In genomic region chr13:85719749-85720148, GRCh38 we compare ENCODE assay signal across 27 cellular contexts.
"Had no signal": no experiment of that assay in that cellular context is flagged by ENCODE, and none has a peak within 500 bp of the region (broad histone marks: within the 10 kb centered on the region; RNA-seq: fewer than 3 reads in every experiment).

No MANE protein-coding gene starts in this region.

- H3K27me3 ChIP-seq: left lung, sigmoid colon, tibial nerve, vagina had no signal

- H3K4me1 Mint-ChIP-seq: immature natural killer cell; stimulated activated memory B cell treated with anti-CD40 and anti-IgM and Interleukin-4, amounts not matched to agents 10 μg/mL and 1 μg/mL and 100 μg/mL, for 72 hours; stimulated activated naive CD8-positive, alpha-beta T cell treated with anti-CD3 and anti-CD28 coated beads, Interleukin-15, amount 100 ng/mL, for 72 hours had no signal

- H3K27me3 Mint-ChIP-seq: naive B cell; natural killer cell treated with Interleukin-12 subunit alpha and Interleukin-12 subunit beta and Interleukin-15 and Interleukin-18, amount 100 ng/mL, for 72 hours; progenitor cell of endocrine pancreas; stimulated activated memory B cell treated with anti-CD40 and anti-IgM and Interleukin-4, amounts not matched to agents 10 μg/mL and 1 μg/mL and 100 μg/mL, for 72 hours; stimulated activated naive CD8-positive, alpha-beta T cell treated with anti-CD3 and anti-CD28 coated beads, Interleukin-15, amount 100 ng/mL, for 72 hours; type B pancreatic cell had no signal

- H3K27ac ChIP-seq: left lung, lower lobe of right lung, sigmoid colon, tibial nerve, vagina had no signal

- ATAC-seq: left colon; left lung; lower lobe of right lung; natural killer cell treated with Interleukin-12 subunit alpha and Interleukin-12 subunit beta and Interleukin-15 and Interleukin-18, amount 100 ng/mL, for 72 hours; right cardiac atrium; stimulated activated memory B cell treated with anti-CD40 and anti-IgM and Interleukin-4, amounts not matched to agents 10 μg/mL and 1 μg/mL and 100 μg/mL, for 72 hours; stimulated activated naive CD8-positive, alpha-beta T cell treated with anti-CD3 and anti-CD28 coated beads, Interleukin-15, amount 100 ng/mL, for 72 hours had no signal

- H3K27ac Mint-ChIP-seq: immature natural killer cell; naive B cell; natural killer cell treated with Interleukin-12 subunit alpha and Interleukin-12 subunit beta and Interleukin-15 and Interleukin-18, amount 100 ng/mL, for 72 hours; progenitor cell of endocrine pancreas; stimulated activated memory B cell treated with anti-CD40 and anti-IgM and Interleukin-4, amounts not matched to agents 10 μg/mL and 1 μg/mL and 100 μg/mL, for 72 hours; stimulated activated naive CD8-positive, alpha-beta T cell treated with anti-CD3 and anti-CD28 coated beads, Interleukin-15, amount 100 ng/mL, for 72 hours; type B pancreatic cell had no signal

- DNase-seq: hypothalamus; immature natural killer cell; kidney; left colon; left lung; lower lobe of right lung; mammary epithelial cell; mesenchymal stem cell; naive B cell; nucleus accumbens; right cardiac atrium; sigmoid colon; small intestine; stimulated activated CD4-positive, alpha-beta T cell treated with anti-CD3 and anti-CD28 coated beads, Interleukin-1b, Interleukin-23, amount 100 ng/mL, for 48 hours; stimulated activated CD4-positive, alpha-beta T cell treated with anti-CD3 and anti-CD28 coated beads, Interleukin-2, amount 100 ng/mL, for 48 hours; stimulated activated CD4-positive, alpha-beta T cell treated with anti-CD3 and anti-CD28 coated beads, Interleukin-4, amount 100 ng/mL, for 4 hours; stimulated activated CD8-positive, alpha-beta memory T cell treated with anti-CD3 and anti-CD28 coated beads, Interleukin-4, amount 100 ng/mL, for 48 hours; stimulated activated naive CD4-positive, alpha-beta T cell treated with Interleukin-2 at 50 U/mL for 16 hours; stimulated activated naive CD8-positive, alpha-beta T cell treated with anti-CD3 and anti-CD28 coated beads, Interleukin-15, amount 100 ng/mL, for 72 hours; substantia nigra had no signal

- H3K4me3 ChIP-seq: left lung, lower lobe of right lung, sigmoid colon, tibial nerve, vagina had no signal

- H3K36me3 Mint-ChIP-seq: immature natural killer cell; naive B cell; natural killer cell treated with Interleukin-12 subunit alpha and Interleukin-12 subunit beta and Interleukin-15 and Interleukin-18, amount 100 ng/mL, for 72 hours; stimulated activated memory B cell treated with anti-CD40 and anti-IgM and Interleukin-4, amounts not matched to agents 10 μg/mL and 1 μg/mL and 100 μg/mL, for 72 hours; type B pancreatic cell had no signal

- H3K4me1 ChIP-seq: left lung, lower lobe of right lung, sigmoid colon, tibial nerve, vagina had no signal

- H3K4me3 Mint-ChIP-seq: immature natural killer cell; naive B cell; natural killer cell treated with Interleukin-12 subunit alpha and Interleukin-12 subunit beta and Interleukin-15 and Interleukin-18, amount 100 ng/mL, for 72 hours; stimulated activated memory B cell treated with anti-CD40 and anti-IgM and Interleukin-4, amounts not matched to agents 10 μg/mL and 1 μg/mL and 100 μg/mL, for 72 hours; stimulated activated naive CD8-positive, alpha-beta T cell treated with anti-CD3 and anti-CD28 coated beads, Interleukin-15, amount 100 ng/mL, for 72 hours; type B pancreatic cell had no signal

- FAIRE-seq: islet of Langerhans, kidney had no signal

- H3K9me3 ChIP-seq: left lung, lower lobe of right lung, sigmoid colon, tibial nerve, vagina had no signal

- H3K9me3 Mint-ChIP-seq: stimulated activated memory B cell treated with anti-CD40 and anti-IgM and Interleukin-4, amounts not matched to agents 10 μg/mL and 1 μg/mL and 100 μg/mL, for 72 hours; stimulated activated naive CD8-positive, alpha-beta T cell treated with anti-CD3 and anti-CD28 coated beads, Interleukin-15, amount 100 ng/mL, for 72 hours; type B pancreatic cell had no signal

- H3K36me3 ChIP-seq: left lung, lower lobe of right lung, sigmoid colon, tibial nerve, vagina had no signal
